33 cellular contexts compared by ENCODE assay signal in the genomic region with DNA sequence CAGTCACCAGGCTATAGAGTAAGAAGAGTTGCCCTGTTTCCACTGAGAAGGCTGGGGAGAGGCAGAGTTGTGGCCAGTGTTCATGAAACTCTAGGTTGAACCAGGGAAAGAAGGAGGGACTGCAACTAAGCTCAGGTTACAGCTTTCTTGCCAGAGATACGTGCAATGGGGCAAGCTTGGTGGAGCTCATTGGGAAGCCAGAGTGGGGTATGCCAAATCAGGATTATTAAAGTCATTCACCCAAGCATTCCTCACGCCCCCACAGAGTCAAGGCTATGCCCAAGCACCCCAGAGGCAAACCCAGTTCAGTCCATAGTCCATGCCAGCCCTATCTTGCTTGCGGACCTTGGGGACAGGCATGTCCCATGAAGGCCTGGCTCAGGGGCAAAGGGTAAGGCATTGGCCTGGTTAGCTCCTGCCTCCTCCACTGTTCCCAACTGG. TPM values are rescaled to one million over a fixed set of nuclear protein-coding genes. Genes with fewer than 3 reads are reported as not detected.
DNase-seq lines count a peak whose midpoint lies in the region; ATAC-seq and TF ChIP-seq lines count a peak whose summit lies in the region.
"Had no signal": no experiment of that assay in that cellular context is flagged by ENCODE, and none has a peak within 500 bp of the region (broad histone marks: within the 10 kb centered on the region; RNA-seq: fewer than 3 reads in every experiment).

No MANE protein-coding gene starts in this region.

- no peaks in the 10 kb centered on the region for H3K36me3 Mint-ChIP-seq in type B pancreatic cell
- H3K36me3 Mint-ChIP-seq: activated naive CD4-positive, alpha-beta T cell treated with anti-CD3 and anti-CD28 coated beads, Interleukin-2, amount 50 U/mL, for 72 hours; CD8-positive, alpha-beta memory T cell; memory B cell had no signal

- H3K4me1 ChIP-seq in Peyer's patch: peaks cover 0 to 40% (median 0%) of the 10 kb centered on the region in 4 donors
- H3K4me1 ChIP-seq: pancreas, thyroid gland had no signal

- no peak for TF ChIP-seq CTCF in Peyer's patch (IDR thresholded peaks at IDR 0.05)
- TF ChIP-seq CTCF in type B pancreatic cell (conservative IDR thresholded peaks at IDR 0.05): no peak

- TF ChIP-seq POLR2A in Peyer's patch (IDR thresholded peaks at IDR 0.05): no peak

- no peaks in the 10 kb centered on the region for H3K36me3 ChIP-seq in Peyer's patch
- H3K36me3 ChIP-seq: pancreas, thyroid gland had no signal

- no peaks in the 10 kb centered on the region for H3K9me3 Mint-ChIP-seq in type B pancreatic cell
- H3K9me3 Mint-ChIP-seq: activated naive CD4-positive, alpha-beta T cell treated with anti-CD3 and anti-CD28 coated beads, Interleukin-2, amount 50 U/mL, for 72 hours; activated T-helper 2 cell treated with anti-CD3 and anti-CD28 coated beads, Interferon-gamma antibody, Interleukin-2, Interleukin-4, amounts not matched to agents 10 μg/mL and 5 μg/mL and 100 μg/mL, durations not matched to agents 14 hours and 24 hours and 36 hours; CD8-positive, alpha-beta memory T cell; memory B cell; nephron progenitor cell; stimulated activated naive CD8-positive, alpha-beta T cell treated with anti-CD3 and anti-CD28 coated beads, Interleukin-15, amount 100 ng/mL, for 72 hours had no signal

- H3K27me3 Mint-ChIP-seq in type B pancreatic cell: peaks cover 10% of the 10 kb centered on the region

- peak; percentile 27 for ATAC-seq in left colon
- ATAC-seq: activated naive CD4-positive, alpha-beta T cell treated with anti-CD3 and anti-CD28 coated beads, Interleukin-2, amount 50 U/mL, for 72 hours; stimulated activated naive CD8-positive, alpha-beta T cell treated with anti-CD3 and anti-CD28 coated beads, Interleukin-15, amount 100 ng/mL, for 72 hours had no signal

- no peaks in the 10 kb centered on the region for H3K9me3 ChIP-seq in Peyer's patch
- H3K9me3 ChIP-seq: pancreas, SK-N-SH, thyroid gland had no signal

- H3K27me3 ChIP-seq in Peyer's patch: no peaks in the 10 kb centered on the region
- H3K27me3 ChIP-seq: hepatocyte, pancreas, thyroid gland had no signal

- intact Hi-C loops in left colon (cut with DNase I, micrococcal nuclease): no loop called here

- peak overlapping the region in 2 of 4 donors; percentile 37 to 62 for H3K27ac ChIP-seq in Peyer's patch
- H3K27ac ChIP-seq: GM23248, hepatocyte, pancreas, thyroid gland had no signal

- H3K4me3 Mint-ChIP-seq in type B pancreatic cell: no peak overlapping the region
- H3K4me3 Mint-ChIP-seq: B cell; CD8-positive, alpha-beta memory T cell; memory B cell; nephron progenitor cell; stimulated activated naive CD8-positive, alpha-beta T cell treated with anti-CD3 and anti-CD28 coated beads, Interleukin-15, amount 100 ng/mL, for 72 hours had no signal

- no peak overlapping the region for H3K4me3 ChIP-seq in Peyer's patch
- H3K4me3 ChIP-seq: GM23248, hepatocyte, pancreas, smooth muscle cell, thyroid gland had no signal

- H3K4me1 Mint-ChIP-seq in type B pancreatic cell (ENCODE audit: unreplicated experiment): no peaks in the 10 kb centered on the region
- H3K4me1 Mint-ChIP-seq: B cell; CD8-positive, alpha-beta memory T cell; memory B cell; stimulated activated naive CD8-positive, alpha-beta T cell treated with anti-CD3 and anti-CD28 coated beads, Interleukin-15, amount 100 ng/mL, for 72 hours had no signal

- H3K27ac Mint-ChIP-seq in type B pancreatic cell: no peak overlapping the region
- H3K27ac Mint-ChIP-seq: activated naive CD4-positive, alpha-beta T cell treated with anti-CD3 and anti-CD28 coated beads, Interleukin-2, amount 50 U/mL, for 72 hours; activated T-helper 2 cell treated with anti-CD3 and anti-CD28 coated beads, Interferon-gamma antibody, Interleukin-2, Interleukin-4, amounts not matched to agents 10 μg/mL and 5 μg/mL and 100 μg/mL, durations not matched to agents 14 hours and 24 hours and 36 hours; B cell; memory B cell; nephron progenitor cell; stimulated activated naive CD8-positive, alpha-beta T cell treated with anti-CD3 and anti-CD28 coated beads, Interleukin-15, amount 100 ng/mL, for 72 hours had no signal

- peak; percentile 23 for DNase-seq in activated CD8-positive, alpha-beta memory T cell treated with anti-CD3 and anti-CD28 coated beads, Interleukin-2, amount 50 U/mL, for 48 hours
- DNase-seq in activated CD8-positive, alpha-beta memory T cell treated with anti-CD3 and anti-CD28 coated beads, Interleukin-2, amount 50 U/mL, for 4 hours: no peak
- peak in 2 of 3 donors; percentile 63 to 71 for DNase-seq in Peyer's patch
- DNase-seq in left colon: no peak
- DNase-seq in type B pancreatic cell (ENCODE audit: extremely low spot score, unreplicated experiment): peak; percentile 39
- DNase-seq in superior temporal gyrus (ENCODE audit: extremely low spot score): no peak
- no peak for DNase-seq in NCI-H146 treated with DMSO at 0.1 percent for 48 hours (lab: John Stamatoyannopoulos, UW; ENCODE audit: unreplicated experiment)
- DNase-seq: ACHN; activated CD4-positive, alpha-beta T cell treated with anti-CD3 and anti-CD28 coated beads, Interleukin-2, amount 50 U/mL, for 4 hours; activated CD4-positive, CD25-positive, alpha-beta regulatory T cell; CD8-positive, alpha-beta memory T cell; EL; GM23248; KBM-7; NCI-H1092 treated with DMSO at 0.1 percent for 48 hours; NCI-H187; NCI-H345; NCI-H774; nephron progenitor cell; pancreas; SK-N-SH; stimulated activated naive CD8-positive, alpha-beta T cell treated with anti-CD3 and anti-CD28 coated beads, Interleukin-15, amount 100 ng/mL, for 72 hours; thyroid gland had no signal

RNA-seq across cellular contexts. Expression of a gene that starts 17.6 kb away (rescaled TPM):
- total RNA-seq in Peyer's patch: 100 to 1,000 TPM in 1 of 4 donors, 10 to 100 TPM in 2, not detected in 1; 62.9 to 106 (median 88.3) TPM
- 10 to 100 TPM in 1 of 2 donors, 1 to 10 TPM in 1; 2.4 to 11.8 TPM for total RNA-seq in left colon
- total RNA-seq in type B pancreatic cell (ENCODE audit: low replicate concordance): 1.5 and 3.2 TPM in 2 replicates
- total RNA-seq: activated naive CD4-positive, alpha-beta T cell treated with anti-CD3 and anti-CD28 coated beads, Interleukin-2, amount 50 U/mL, for 72 hours; activated T-helper 2 cell treated with anti-CD3 and anti-CD28 coated beads, Interferon-gamma antibody, Interleukin-2, Interleukin-4, amounts not matched to agents 10 μg/mL and 5 μg/mL and 100 μg/mL, durations not matched to agents 14 hours and 24 hours and 36 hours; CD8-positive, alpha-beta memory T cell; fibroblast of lung; GM23248; HT1080; OCI-LY7; T-helper 1 cell treated with Interleukin-12 subunit alpha and Interleukin-12 subunit beta and Interleukin-4 antibody, amounts not matched to agents 30 ng/mL and 1 ng/mL, for 36 hours had no signal

Comparison
In these comparisons a context has a peak if more than half of its experiments do, and no peak if none do; other contexts are left out.
1. DNase-seq: peak in activated CD8-positive, alpha-beta memory T cell treated with anti-CD3 and anti-CD28 coated beads, Interleukin-2, amount 50 U/mL, for 48 hours (single experiment), Peyer's patch (2 of 3) and type B pancreatic cell (single experiment); none in activated CD8-positive, alpha-beta memory T cell treated with anti-CD3 and anti-CD28 coated beads, Interleukin-2, amount 50 U/mL, for 4 hours (single experiment), left colon (0 of 2), superior temporal gyrus (single experiment) and NCI-H146 treated with DMSO at 0.1 percent for 48 hours (single experiment).